ENCODE assay signal across 16 cellular contexts in genomic region chr5:132059043-132059695, GRCh38. TPM values are rescaled to one million over a fixed set of nuclear protein-coding genes. Genes with fewer than 3 reads are reported as not detected.
DNase-seq lines count a peak whose midpoint lies in the region; ATAC-seq and TF ChIP-seq lines count a peak whose summit lies in the region.
"Had no signal": no experiment of that assay in that cellular context is flagged by ENCODE, and none has a peak within 500 bp of the region (broad histone marks: within the 10 kb centered on the region; RNA-seq: fewer than 3 reads in every experiment).

No MANE protein-coding gene starts in this region.

- no peaks in the 10 kb centered on the region for H3K27me3 Mint-ChIP-seq in activated T-cell treated with anti-CD3 and anti-CD28 coated beads, Interleukin-2, amount 50 U/mL, for 4 hours (ENCODE audit: low read depth)

- H3K9me3 ChIP-seq in testis, result no peaks in the 10 kb centered on the region

- ATAC-seq in activated T-cell treated with anti-CD3 and anti-CD28 coated beads, Interleukin-2, amount 50 U/mL, for 4 hours, result peak; percentile 8 to 28
- ATAC-seq in left lobe of liver (no peak), HG02678 (IDR thresholded peaks at IDR 0.05; ENCODE audit: unreplicated experiment) (no peak)

- no peaks in the 10 kb centered on the region for H3K27me3 ChIP-seq in testis

- H3K36me3 Mint-ChIP-seq in activated T-cell treated with anti-CD3 and anti-CD28 coated beads, Interleukin-2, amount 50 U/mL, for 4 hours (ENCODE audit: insufficient read depth), result no peaks in the 10 kb centered on the region

- 85 to 86% methylated on average over 9 of the region's 9 CpGs for WGBS in testis, 2 donors

- no peak for TF ChIP-seq CTCF in testis (IDR thresholded peaks at IDR 0.05)

- no peak for TF ChIP-seq POLR2A in testis (IDR thresholded peaks at IDR 0.05)

- H3K4me1 Mint-ChIP-seq in activated T-cell treated with anti-CD3 and anti-CD28 coated beads, Interleukin-2, amount 50 U/mL, for 4 hours (ENCODE audit: low read depth), result peaks cover 50% of the 10 kb centered on the region

- H3K36me3 ChIP-seq in testis (ENCODE audit: low read depth, missing control alignments), result no peaks in the 10 kb centered on the region

- DNase-seq in activated T-cell treated with anti-CD3 and anti-CD28 coated beads, Interleukin-2, amount 50 U/mL, for 1 hour, result peak; percentile 28
- no peak for DNase-seq in activated T-cell treated with anti-CD3 and anti-CD28 coated beads for 4 hours
- DNase-seq in activated T-cell treated with anti-CD3 and anti-CD28 coated beads, Interleukin-2, amount 50 U/mL, for 4 hours, result peak; percentile 18
- DNase-seq in left lobe of liver (ENCODE audit: low spot score), result peak; percentile 31
- DNase-seq in testis, result peak; percentile 7
- DNase-seq in NCI-H2081 treated with DMSO at 0.1 percent for 48 hours (lab: John Stamatoyannopoulos, UW), result no peak
- no peak for DNase-seq in ACHN
- DNase-seq: cerebellar nuclear complex, GM23248, NCI-H510A, occipital lobe, SHP77, trophoblast cell had no signal

- in situ Hi-C loops in ACHN (cut with HindIII; ENCODE audit: low pct_ligation_motif_present, low pct_unique_long_range_greater_than_20kb, low sequenced_read_pairs), result no loop called here

- H3K4me1 ChIP-seq in testis, result no peaks in the 10 kb centered on the region

- no peak overlapping the region for H3K27ac ChIP-seq in testis
- H3K27ac ChIP-seq: GM23248 had no signal

- H3K9me3 Mint-ChIP-seq in activated T-cell treated with anti-CD3 and anti-CD28 coated beads, Interleukin-2, amount 50 U/mL, for 4 hours, result no peaks in the 10 kb centered on the region

- H3K4me3 Mint-ChIP-seq in activated T-cell treated with anti-CD3 and anti-CD28 coated beads, Interleukin-2, amount 50 U/mL, for 4 hours, result no peak overlapping the region

- H3K4me3 ChIP-seq in testis, result no peak overlapping the region
- H3K4me3 ChIP-seq: GM23248 had no signal

- intact Hi-C loops in testis (cut with DNase I; ENCODE audit: low total_unique reads), result no loop called here

RNA-seq across cellular contexts. Expression of gene IL3, which starts 1.3 kb away (rescaled TPM):
- total RNA-seq in activated T-cell treated with anti-CD3 and anti-CD28 coated beads, Interleukin-2, amount 50 U/mL, for 4 hours, result 100 to 1,000 TPM in 2 of 3 donors, 10 to 100 TPM in 1; 94.6 to 152 (median 138) TPM
- total RNA-seq in left lobe of liver (not detected), testis (under 1 TPM in 1 of 2 donors, not detected in 1; 0.39 TPM)
- not detected for polyA plus RNA-seq in testis (ENCODE audit: insufficient read depth, low read depth, low replicate concordance)
- total RNA-seq: GM23248, LHCN-M2, occipital lobe had no signal
- polyA plus RNA-seq: GM23248, keratinocyte had no signal

RNA-seq across cellular contexts. Expression of gene CSF2, which starts 14.4 kb away (rescaled TPM):
- 100 to 1,000 TPM; 130 to 283 (median 277) TPM for total RNA-seq in activated T-cell treated with anti-CD3 and anti-CD28 coated beads, Interleukin-2, amount 50 U/mL, for 4 hours
- total RNA-seq in left lobe of liver (not detected), testis (not detected)
- not detected for polyA plus RNA-seq in testis (ENCODE audit: insufficient read depth, low read depth, low replicate concordance)
- total RNA-seq: GM23248, LHCN-M2, occipital lobe had no signal
- polyA plus RNA-seq: GM23248 had no signal

RNA-seq across cellular contexts. Expression of gene ACSL6, which starts 47.7 kb away (rescaled TPM):
- total RNA-seq in activated T-cell treated with anti-CD3 and anti-CD28 coated beads, Interleukin-2, amount 50 U/mL, for 4 hours, result 10 to 100 TPM; 25.0 to 38.0 (median 27.1) TPM
- total RNA-seq in left lobe of liver, result 3.7 TPM
- 10 to 100 TPM; 38.5 to 44.9 TPM for total RNA-seq in testis
- polyA plus RNA-seq in testis (ENCODE audit: insufficient read depth, low read depth, low replicate concordance), result 98.7 TPM
- total RNA-seq: LHCN-M2 had no signal
- polyA plus RNA-seq: GM23248 had no signal

Comparison
In these comparisons a context has a peak if more than half of its experiments do, and no peak if none do; other contexts are left out.
1. DNase-seq: peak in activated T-cell treated with anti-CD3 and anti-CD28 coated beads, Interleukin-2, amount 50 U/mL, for 1 hour (single experiment), activated T-cell treated with anti-CD3 and anti-CD28 coated beads, Interleukin-2, amount 50 U/mL, for 4 hours (single experiment), left lobe of liver (single experiment) and testis (single experiment); none in activated T-cell treated with anti-CD3 and anti-CD28 coated beads for 4 hours (single experiment), NCI-H2081 treated with DMSO at 0.1 percent for 48 hours (single experiment) and ACHN (single experiment).
2. ATAC-seq: peak in activated T-cell treated with anti-CD3 and anti-CD28 coated beads, Interleukin-2, amount 50 U/mL, for 4 hours (2 of 2); none in left lobe of liver (single experiment) and HG02678 (single experiment).
3. RNA of gene IL3, which starts 1.3 kb away (total RNA-seq): 94.6 to 152 TPM in activated T-cell treated with anti-CD3 and anti-CD28 coated beads, Interleukin-2, amount 50 U/mL, for 4 hours; 0.39 TPM in testis and not detected in left lobe of liver (single experiment); every median in the first group is over 10 times any median in the second.
4. RNA of gene CSF2, which starts 14.4 kb away (total RNA-seq): 130 to 283 TPM in activated T-cell treated with anti-CD3 and anti-CD28 coated beads, Interleukin-2, amount 50 U/mL, for 4 hours; not detected in testis and not detected in left lobe of liver (single experiment); every median in the first group is over 100 times any median in the second.